Comparison of ENCODE assay signal across 16 cellular contexts in genomic region chr1:210123383-210123782, GRCh38.
"Had no signal": no experiment of that assay in that cellular context is flagged by ENCODE, and none has a peak within 500 bp of the region (broad histone marks: within the 10 kb centered on the region; RNA-seq: fewer than 3 reads in every experiment).

No MANE protein-coding gene starts in this region.

- H3K4me1 ChIP-seq: prostate gland, suprapubic skin had no signal

- DNase-seq: activated CD4-positive, alpha-beta T cell treated with anti-CD3 and anti-CD28 coated beads, Interleukin-2, amount 10 ng/mL, durations not matched to agents 7 days and 5 days; activated CD4-positive, CD25-positive, alpha-beta regulatory T cell; activated CD8-positive, alpha-beta memory T cell treated with anti-CD3 and anti-CD28 coated beads, Interleukin-2, amount 50 U/mL, for 48 hours; activated naive CD4-positive, alpha-beta T cell treated with Interleukin-2 at 50 U/mL for 16 hours; dorsolateral prefrontal cortex; endodermal cell; erythroblast; right cardiac atrium; small intestine; stimulated activated CD4-positive, alpha-beta T cell treated with anti-CD3 and anti-CD28 coated beads, Interleukin-4, amount 100 ng/mL, for 4 hours; stimulated activated CD8-positive, alpha-beta memory T cell treated with anti-CD3 and anti-CD28 coated beads, Interleukin-4, amount 100 ng/mL, for 48 hours; stimulated activated naive CD8-positive, alpha-beta T cell treated with anti-CD3 and anti-CD28 coated beads, Interleukin-15, Interleukin-2, amounts not matched to agents 100 U/mL and 50 U/mL, for 24 hours had no signal

- H3K36me3 ChIP-seq: cardiac muscle cell, prostate gland, suprapubic skin had no signal

- H3K27me3 ChIP-seq: cardiac muscle cell, dorsolateral prefrontal cortex, hepatocyte had no signal

- H3K27ac ChIP-seq: cardiac muscle cell, dorsolateral prefrontal cortex, hepatocyte, prostate gland, suprapubic skin had no signal

- H3K4me3 ChIP-seq: cardiac muscle cell, dorsolateral prefrontal cortex, hepatocyte, prostate gland, suprapubic skin had no signal

- H3K9me3 ChIP-seq: prostate gland, suprapubic skin had no signal
